In the genomic region with DNA sequence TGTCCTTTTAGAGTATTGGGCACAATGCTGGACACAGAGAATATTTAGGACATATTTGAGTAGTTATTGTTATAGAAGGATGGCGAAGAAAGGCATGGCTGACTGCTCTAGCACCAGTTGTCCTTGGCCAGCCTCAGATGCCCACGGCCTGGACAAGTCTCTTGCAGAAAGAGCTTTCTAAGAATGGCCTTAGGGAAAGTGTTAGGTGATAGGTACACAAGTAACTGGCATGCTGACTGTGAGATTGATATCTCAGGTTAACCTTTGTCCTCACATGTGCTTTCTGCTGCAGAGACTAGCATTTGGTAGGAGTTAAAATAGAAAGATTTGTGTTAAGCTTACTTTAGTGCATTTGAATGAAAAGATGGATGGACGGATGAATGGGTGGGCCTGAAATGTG, we compare ENCODE assay signal across 17 cellular contexts. TPM values are rescaled to one million over a fixed set of nuclear protein-coding genes. Genes with fewer than 3 reads are reported as not detected.
A peak's percentile ranks its signal among the peaks of the same experiment; 100 is the strongest.
DNase-seq lines count a peak whose midpoint lies in the region; ATAC-seq and TF ChIP-seq lines count a peak whose summit lies in the region.
"Had no signal": no experiment of that assay in that cellular context is flagged by ENCODE, and none has a peak within 500 bp of the region (broad histone marks: within the 10 kb centered on the region; RNA-seq: fewer than 3 reads in every experiment).

No MANE protein-coding gene starts in this region.

- 84 to 88% methylated on average over 3 of the region's 3 CpGs for WGBS in tibial nerve, 2 donors

- no peak for TF ChIP-seq EP300 in tibial nerve (IDR thresholded peaks at IDR 0.05)

- DNase-seq in T-helper 1 cell (no peak), T-helper 17 cell (no peak), tibial nerve (ENCODE audit: low spot score in 2 of 2) (no peak), DMS114 treated with DMSO at 0.1 percent for 48 hours (lab: John Stamatoyannopoulos, UW; ENCODE audit: unreplicated experiment) (no peak)
- DNase-seq in effector memory CD8-positive, alpha-beta T cell, result no peak
- no peak for DNase-seq in stimulated activated effector memory CD8-positive, alpha-beta T cell treated with anti-CD3 and anti-CD28 coated beads, Interleukin-12 subunit alpha, Interleukin-12 subunit beta, amount 100 ng/mL, for 72 hours (ENCODE audit: low spot score in 2 of 2)
- DNase-seq: GF-D8, left ventricle myocardium inferior, NCI-H1417 treated with DMSO at 0.1 percent for 48 hours, NCI-H2171 treated with DMSO at 0.1 percent for 48 hours, Right ventricle myocardium superior, tibial artery had no signal

- H3K36me3 ChIP-seq in tibial nerve, result peaks cover 2 to 88% (median 8%) of the 10 kb centered on the region in 3 donors

- no peaks in the 10 kb centered on the region for H3K9me3 ChIP-seq in T-helper 17 cell (ENCODE audit: control insufficient read depth, low read length, poor library complexity, severe bottlenecking)
- no peaks in the 10 kb centered on the region for H3K9me3 ChIP-seq in tibial nerve
- H3K9me3 ChIP-seq: BLaER1 treated with 17β-estradiol and CSF1 and Interleukin-3, amounts not matched to agents 10 nM and 100 nM; left ventricle myocardium inferior; tibial artery had no signal

- H3K27ac Mint-ChIP-seq in T-helper 1 cell treated with Interleukin-12 subunit alpha and Interleukin-12 subunit beta and Interleukin-4 antibody, amounts not matched to agents 30 μg/mL and 1 μg/mL, for 36 hours, result peak overlapping the region; percentile 29
- H3K27ac Mint-ChIP-seq in T-helper 17 cell, result no peak overlapping the region
- H3K27ac Mint-ChIP-seq in effector memory CD8-positive, alpha-beta T cell, result peak overlapping the region; percentile 6 to 53
- H3K27ac Mint-ChIP-seq in stimulated activated effector memory CD8-positive, alpha-beta T cell treated with anti-CD3 and anti-CD28 coated beads, Interleukin-12 subunit alpha, Interleukin-12 subunit beta, amount 100 ng/mL, for 72 hours, result peak overlapping the region; percentile 2
- H3K27ac Mint-ChIP-seq: GM23338 had no signal

- peak overlapping the region in 2 of 4 donors; percentile 72 to 79 for H3K27ac ChIP-seq in tibial nerve
- H3K27ac ChIP-seq: 22Rv1; BLaER1 treated with 17β-estradiol and CSF1 and Interleukin-3, amounts not matched to agents 10 nM and 100 nM; left ventricle myocardium inferior; tibial artery had no signal

- peak overlapping the region; percentile 12 for H3K4me3 Mint-ChIP-seq in T-helper 1 cell treated with Interleukin-12 subunit alpha and Interleukin-12 subunit beta and Interleukin-4 antibody, amounts not matched to agents 30 μg/mL and 1 μg/mL, for 36 hours
- H3K4me3 Mint-ChIP-seq in T-helper 17 cell, result peak overlapping the region; percentile 36
- no peak overlapping the region for H3K4me3 Mint-ChIP-seq in effector memory CD8-positive, alpha-beta T cell
- H3K4me3 Mint-ChIP-seq in stimulated activated effector memory CD8-positive, alpha-beta T cell treated with anti-CD3 and anti-CD28 coated beads, Interleukin-12 subunit alpha, Interleukin-12 subunit beta, amount 100 ng/mL, for 72 hours, result no peak overlapping the region
- H3K4me3 Mint-ChIP-seq: GM23338 had no signal

- no peaks in the 10 kb centered on the region for H3K9me3 Mint-ChIP-seq in T-helper 1 cell treated with Interleukin-12 subunit alpha and Interleukin-12 subunit beta and Interleukin-4 antibody, amounts not matched to agents 30 μg/mL and 1 μg/mL, for 36 hours
- H3K9me3 Mint-ChIP-seq in effector memory CD8-positive, alpha-beta T cell, result no peaks in the 10 kb centered on the region
- H3K9me3 Mint-ChIP-seq in stimulated activated effector memory CD8-positive, alpha-beta T cell treated with anti-CD3 and anti-CD28 coated beads, Interleukin-12 subunit alpha, Interleukin-12 subunit beta, amount 100 ng/mL, for 72 hours, result no peaks in the 10 kb centered on the region
- H3K9me3 Mint-ChIP-seq: GM23338 had no signal

- H3K27me3 Mint-ChIP-seq in T-helper 1 cell treated with Interleukin-12 subunit alpha and Interleukin-12 subunit beta and Interleukin-4 antibody, amounts not matched to agents 30 μg/mL and 1 μg/mL, for 36 hours (ENCODE audit: low read depth), result no peaks in the 10 kb centered on the region
- H3K27me3 Mint-ChIP-seq in T-helper 17 cell, result no peaks in the 10 kb centered on the region
- H3K27me3 Mint-ChIP-seq in effector memory CD8-positive, alpha-beta T cell, result no peaks in the 10 kb centered on the region

- H3K4me1 ChIP-seq in tibial nerve, result peaks cover 0 to 32% (median 8%) of the 10 kb centered on the region in 4 donors

- no peak for TF ChIP-seq CTCF in tibial nerve (IDR thresholded peaks at IDR 0.05)

- H3K27me3 ChIP-seq in tibial nerve, result no peaks in the 10 kb centered on the region
- H3K27me3 ChIP-seq: BLaER1 treated with 17β-estradiol and CSF1 and Interleukin-3, amounts not matched to agents 10 nM and 100 nM; tibial artery had no signal

- peaks cover 68% of the 10 kb centered on the region for H3K36me3 Mint-ChIP-seq in T-helper 1 cell treated with Interleukin-12 subunit alpha and Interleukin-12 subunit beta and Interleukin-4 antibody, amounts not matched to agents 30 μg/mL and 1 μg/mL, for 36 hours (ENCODE audit: low read depth)
- H3K36me3 Mint-ChIP-seq in T-helper 17 cell (ENCODE audit: low read depth), result peaks cover 17% of the 10 kb centered on the region
- H3K36me3 Mint-ChIP-seq in effector memory CD8-positive, alpha-beta T cell (ENCODE audit: insufficient read depth), result peaks cover 80% of the 10 kb centered on the region
- H3K36me3 Mint-ChIP-seq in stimulated activated effector memory CD8-positive, alpha-beta T cell treated with anti-CD3 and anti-CD28 coated beads, Interleukin-12 subunit alpha, Interleukin-12 subunit beta, amount 100 ng/mL, for 72 hours, result peaks cover 97% of the 10 kb centered on the region

- H3K4me1 Mint-ChIP-seq in T-helper 1 cell treated with Interleukin-12 subunit alpha and Interleukin-12 subunit beta and Interleukin-4 antibody, amounts not matched to agents 30 μg/mL and 1 μg/mL, for 36 hours (ENCODE audit: low read depth), result peaks cover 58% of the 10 kb centered on the region
- peaks cover 42% of the 10 kb centered on the region for H3K4me1 Mint-ChIP-seq in T-helper 17 cell
- peaks cover 34 to 61% of the 10 kb centered on the region in 2 donors for H3K4me1 Mint-ChIP-seq in effector memory CD8-positive, alpha-beta T cell (ENCODE audit: low read depth in 2 of 2)
- H3K4me1 Mint-ChIP-seq in stimulated activated effector memory CD8-positive, alpha-beta T cell treated with anti-CD3 and anti-CD28 coated beads, Interleukin-12 subunit alpha, Interleukin-12 subunit beta, amount 100 ng/mL, for 72 hours, result peaks cover 66% of the 10 kb centered on the region

- H3K4me3 ChIP-seq in tibial nerve, result no peak overlapping the region
- H3K4me3 ChIP-seq: BLaER1 treated with 17β-estradiol and CSF1 and Interleukin-3, amounts not matched to agents 10 nM and 100 nM; GM23338; left ventricle myocardium inferior; tibial artery had no signal

- no peak for TF ChIP-seq POLR2A in tibial nerve (IDR thresholded peaks at IDR 0.05)

- no peak for ATAC-seq in T-helper 17 cell
- ATAC-seq in effector memory CD8-positive, alpha-beta T cell (replicated peaks), result no peak
- ATAC-seq in stimulated activated effector memory CD8-positive, alpha-beta T cell treated with anti-CD3 and anti-CD28 coated beads, Interleukin-12 subunit alpha, Interleukin-12 subunit beta, amount 100 ng/mL, for 72 hours, result no peak
- no peak for ATAC-seq in activated CD4-positive, CD25-positive, alpha-beta regulatory T cell treated with anti-CD3 and anti-CD28 coated beads, Interleukin-2, amount 50 U/mL, for 24 hours

RNA-seq across cellular contexts. Expression of gene SFT2D2, which starts 10.1 kb away (rescaled TPM):
- total RNA-seq in T-helper 17 cell, result 10 to 100 TPM; 62.9 to 63.9 TPM
- total RNA-seq in tibial nerve, result 10 to 100 TPM; 34.5 to 43.8 (median 42.2) TPM

RNA-seq across cellular contexts. Expression of gene TBX19, which starts 44.7 kb away (rescaled TPM):
- total RNA-seq in T-helper 17 cell (1 to 10 TPM; 2.7 TPM), tibial nerve (1 to 10 TPM; 1.8 to 8.5 (median 3.7) TPM)

RNA-seq across cellular contexts. Expression of gene TIPRL, which starts 57.2 kb away (rescaled TPM):
- total RNA-seq in T-helper 17 cell (10 to 100 TPM; 17.5 to 22.6 TPM), tibial nerve (10 to 100 TPM; 16.5 to 25.3 (median 20.6) TPM)

Comparison
In these comparisons a context has a peak if more than half of its experiments do, and no peak if none do; other contexts are left out.
1. H3K4me3 Mint-ChIP-seq: peak in T-helper 1 cell treated with Interleukin-12 subunit alpha and Interleukin-12 subunit beta and Interleukin-4 antibody, amounts not matched to agents 30 μg/mL and 1 μg/mL, for 36 hours (single experiment) and T-helper 17 cell (single experiment); none in effector memory CD8-positive, alpha-beta T cell (0 of 2) and stimulated activated effector memory CD8-positive, alpha-beta T cell treated with anti-CD3 and anti-CD28 coated beads, Interleukin-12 subunit alpha, Interleukin-12 subunit beta, amount 100 ng/mL, for 72 hours (single experiment).